ENCODE assay signal across 8 cellular contexts in genomic region chr7:151754142-151754590, GRCh38.
DNase-seq lines count a peak whose midpoint lies in the region; ATAC-seq and TF ChIP-seq lines count a peak whose summit lies in the region.

No MANE protein-coding gene starts in this region.

- DNase-seq in AG09309 (ENCODE audit: low read depth) (peak; percentile 98), GM04503 (ENCODE audit: low read depth) (peak; percentile 97), NB4 (ENCODE audit: low read depth) (peak; percentile 85), breast epithelium (ENCODE audit: low spot score in 2 of 2) (peak; percentile 82 to 90), iPS-NIHi7 (ENCODE audit: extremely low spot score) (peak; percentile 93)

- no peak for ATAC-seq in GM19328 (IDR thresholded peaks at IDR 0.05; ENCODE audit: unreplicated experiment)
- no peak for ATAC-seq in HG03108 (IDR thresholded peaks at IDR 0.05; ENCODE audit: unreplicated experiment)

- no peaks in the 10 kb centered on the region for H3K36me3 ChIP-seq in breast epithelium

- peaks cover 5 to 11% of the 10 kb centered on the region in 2 donors for H3K4me1 ChIP-seq in breast epithelium

- H3K27ac ChIP-seq in breast epithelium (peak overlapping the region; percentile 88), skin epidermis (peak overlapping the region in 14 of 21 experiments; percentile 1 to 83 (median 48))

- TF ChIP-seq CTCF in AG09309 (IDR thresholded peaks at IDR 0.05; ENCODE audit: control insufficient read depth, insufficient read depth, low read depth, low read length, missing control alignments) = peak; percentile 99
- peak; percentile 99 for TF ChIP-seq CTCF in NB4 (IDR thresholded peaks at IDR 0.05; ENCODE audit: low read depth, low read length)
- peak; percentile 65 to 94 (median 94) for TF ChIP-seq CTCF in breast epithelium (IDR thresholded peaks at IDR 0.05)

- TF ChIP-seq POLR2A in NB4 (IDR thresholded peaks at IDR 0.05; ENCODE audit: extremely low read depth, insufficient read length) (no peak), breast epithelium (IDR thresholded peaks at IDR 0.05) (no peak)

- no peaks in the 10 kb centered on the region for H3K9me3 ChIP-seq in breast epithelium

- intact Hi-C loops in breast epithelium (cut with DNase I; ENCODE audit: low total_unique reads) = no loop called here

- no peaks in the 10 kb centered on the region for H3K27me3 ChIP-seq in breast epithelium

- H3K4me3 ChIP-seq in AG09309 (ENCODE audit: control insufficient read depth, low read depth, low read length) (no peak overlapping the region), NB4 (ENCODE audit: low read depth, low read length) (no peak overlapping the region), breast epithelium (no peak overlapping the region), skin epidermis (no peak overlapping the region)
